Comparison of ENCODE assay signal across 10 cellular contexts in genomic region chr14:75709207-75709812, GRCh38. TPM values are rescaled to one million over a fixed set of nuclear protein-coding genes. Genes with fewer than 3 reads are reported as not detected.
A peak's percentile ranks its signal among the peaks of the same experiment; 100 is the strongest.
DNase-seq lines count a peak whose midpoint lies in the region; ATAC-seq and FAIRE-seq lines count a peak whose summit lies in the region.
"Had no signal": no experiment of that assay in that cellular context is flagged by ENCODE, and none has a peak within 500 bp of the region (broad histone marks: within the 10 kb centered on the region; RNA-seq: fewer than 3 reads in every experiment).

No MANE protein-coding gene starts in this region.

- H3K27ac ChIP-seq in small intestine (ENCODE audit: low read depth in 1 of 2, low read length in 1 of 2) = no peak overlapping the region
- H3K27ac ChIP-seq: BLaER1, skin epidermis had no signal

- no peaks in the 10 kb centered on the region for H3K27me3 ChIP-seq in small intestine (ENCODE audit: control insufficient read depth in 2 of 2, insufficient read depth in 2 of 2, low read length in 2 of 2)
- H3K27me3 ChIP-seq: BLaER1 had no signal

- no peaks in the 10 kb centered on the region for H3K9me3 ChIP-seq in small intestine (ENCODE audit: control insufficient read depth, low read depth)
- H3K9me3 ChIP-seq: BLaER1 had no signal

- ATAC-seq in GM21717 (IDR thresholded peaks at IDR 0.05; ENCODE audit: unreplicated experiment) = no peak

- peaks cover 0 to 4% of the 10 kb centered on the region in 2 donors for H3K36me3 ChIP-seq in small intestine (ENCODE audit: control insufficient read depth in 2 of 2, insufficient read depth in 2 of 2, low read length in 2 of 2)

- DNase-seq in NOMO-1 (lab: John Stamatoyannopoulos, UW; ENCODE audit: unreplicated experiment in 2 of 2) = peak; percentile 18 to 63
- no peak for DNase-seq in NOMO-1 treated with dmso at 0.1 percent for 144 hours (lab: John Stamatoyannopoulos, UW; ENCODE audit: unreplicated experiment)
- peak; percentile 94 for DNase-seq in NCI-H1694 (lab: John Stamatoyannopoulos, UW)
- peak; percentile 45 for DNase-seq in T-helper 9 cell
- DNase-seq in astrocyte of the hippocampus (ENCODE audit: low read depth, low spot score) = peak; percentile 90
- DNase-seq in hippocampal formation (lab: John Stamatoyannopoulos, UW) = peak; percentile 68 to 91
- DNase-seq in small intestine = peak; percentile 76

- H3K4me1 ChIP-seq in small intestine (ENCODE audit: control insufficient read depth in 2 of 2, insufficient read depth in 1 of 2, low read depth in 1 of 2, low read length in 1 of 2) = no peaks in the 10 kb centered on the region
- H3K4me1 ChIP-seq: BLaER1 had no signal

- WGBS in small intestine, 3 donors = 59 to 62% (median 59%) methylated on average over 10 of the region's 10 CpGs

- no peak overlapping the region for H3K4me3 ChIP-seq in small intestine (ENCODE audit: low read depth in 1 of 2, low read length in 2 of 2)
- H3K4me3 ChIP-seq: BLaER1, skin epidermis had no signal

- peak; percentile 10 for FAIRE-seq in small intestine (lab: Jason Lieb, UNC)

RNA-seq across cellular contexts. Expression of gene TTLL5, which starts 48.3 kb away (rescaled TPM):
- 10 to 100 TPM in 1 of 3 donors, 1 to 10 TPM in 2; 4.6 to 12.1 (median 4.9) TPM for polyA plus RNA-seq in small intestine

RNA-seq across cellular contexts. Expression of gene ERG28, which starts 48.6 kb away (rescaled TPM):
- 10 to 100 TPM in 1 of 3 donors, 1 to 10 TPM in 2; 4.1 to 26.8 (median 6.0) TPM for polyA plus RNA-seq in small intestine
